In genomic region chr11:96341237-96342130, GRCh38 we compare ENCODE assay signal across 8 cellular contexts. TPM values are rescaled to one million over a fixed set of nuclear protein-coding genes. Genes with fewer than 3 reads are reported as not detected.
DNase-seq lines count a peak whose midpoint lies in the region; ATAC-seq, FAIRE-seq and TF ChIP-seq lines count a peak whose summit lies in the region.

No MANE protein-coding gene starts in this region.

- no peak overlapping the region for H2AFZ ChIP-seq in astrocyte (ENCODE audit: low read depth, low read length)

- peaks cover 40 to 63% (median 52%) of the 10 kb centered on the region in 3 donors for H3K4me1 Mint-ChIP-seq in T-cell
- peaks cover 41% of the 10 kb centered on the region for H3K4me1 Mint-ChIP-seq in astrocyte (ENCODE audit: low read depth, unreplicated experiment)

- peak overlapping the region; percentile 92 for H3K27ac ChIP-seq in astrocyte (ENCODE audit: low read depth, low read length)
- H3K27ac ChIP-seq in skeletal muscle tissue (ENCODE audit: low read depth, low read length) = peak overlapping the region; percentile 74

- H3K4me1 ChIP-seq in astrocyte (ENCODE audit: insufficient read depth, low read length) (peaks cover 44% of the 10 kb centered on the region), skeletal muscle tissue (ENCODE audit: control insufficient read depth in 3 of 3, insufficient read depth in 3 of 3, low read length in 3 of 3) (peaks cover 18 to 33% (median 31%) of the 10 kb centered on the region in 3 donors)

- peak overlapping the region; percentile 99 for H3K9ac ChIP-seq in astrocyte (ENCODE audit: low read length)
- peak overlapping the region; percentile 70 to 89 (median 72) for H3K9ac ChIP-seq in skeletal muscle tissue (ENCODE audit: low read depth in 1 of 3, low read length in 3 of 3)

- ATAC-seq in GM18861 (IDR thresholded peaks at IDR 0.05; ENCODE audit: unreplicated experiment) (peak; percentile 36), HG03135 (IDR thresholded peaks at IDR 0.05; ENCODE audit: unreplicated experiment) (peak; percentile 48), T-cell (replicated peaks in 1 of 4) (peak; percentile 54 to 61 (median 56))

- peak overlapping the region; percentile 93 to 98 for H3K27ac Mint-ChIP-seq in T-cell
- peak overlapping the region; percentile 53 for H3K27ac Mint-ChIP-seq in astrocyte (ENCODE audit: unreplicated experiment)

- H3K9me3 Mint-ChIP-seq in T-cell = no peaks in the 10 kb centered on the region
- no peaks in the 10 kb centered on the region for H3K9me3 Mint-ChIP-seq in astrocyte (ENCODE audit: unreplicated experiment)

- H3K27me3 Mint-ChIP-seq in T-cell (no peaks in the 10 kb centered on the region), astrocyte (ENCODE audit: low read depth, unreplicated experiment) (no peaks in the 10 kb centered on the region)

- H3K27me3 ChIP-seq in astrocyte (ENCODE audit: insufficient read depth, low read length) = no peaks in the 10 kb centered on the region
- H3K27me3 ChIP-seq in skeletal muscle tissue (ENCODE audit: control insufficient read depth in 3 of 3, insufficient read depth in 3 of 3, low read length in 3 of 3) = no peaks in the 10 kb centered on the region

- peak; percentile 35 for TF ChIP-seq CTCF in astrocyte (IDR thresholded peaks at IDR 0.05; ENCODE audit: insufficient read depth, low read depth, low read length)

- H3K4me3 ChIP-seq in astrocyte (ENCODE audit: insufficient read depth, low read depth, low read length) (peak overlapping the region; percentile 97), iPS-11a (ENCODE audit: low read depth, low read length) (peak overlapping the region; percentile 85), skeletal muscle tissue (ENCODE audit: low read length in 3 of 3) (peak overlapping the region; percentile 74 to 98 (median 78))

- H3K4me3 Mint-ChIP-seq in T-cell = peak overlapping the region; percentile 87 to 98 (median 98)
- H3K4me3 Mint-ChIP-seq in astrocyte (ENCODE audit: unreplicated experiment) = peak overlapping the region; percentile 88

- no peaks in the 10 kb centered on the region for H3K9me3 ChIP-seq in astrocyte (ENCODE audit: insufficient read depth, low read depth, low read length)
- H3K9me3 ChIP-seq in skeletal muscle tissue (ENCODE audit: control insufficient read depth in 3 of 3, low read length in 3 of 3) = no peaks in the 10 kb centered on the region

- H3K79me2 ChIP-seq in astrocyte (ENCODE audit: insufficient read depth, low read length) = peaks cover 65% of the 10 kb centered on the region

- FAIRE-seq in astrocyte (lab: Jason Lieb, UNC) = no peak

- peak overlapping the region; percentile 92 for H3K4me2 ChIP-seq in astrocyte (ENCODE audit: low read length)

- peaks cover 12% of the 10 kb centered on the region for H4K20me1 ChIP-seq in astrocyte (ENCODE audit: insufficient read depth, low read length)

- peaks cover 2% of the 10 kb centered on the region for H3K36me3 Mint-ChIP-seq in T-cell
- H3K36me3 Mint-ChIP-seq in astrocyte (ENCODE audit: low read depth, unreplicated experiment) = peaks cover 7% of the 10 kb centered on the region

- H3K36me3 ChIP-seq in astrocyte (ENCODE audit: insufficient read depth, low read length) (no peaks in the 10 kb centered on the region), skeletal muscle tissue (ENCODE audit: control insufficient read depth in 3 of 3, insufficient read depth in 3 of 3, low read length in 3 of 3) (no peaks in the 10 kb centered on the region)

- CTCF ChIA-PET in T-cell (lab: Charles Lee) = interaction anchor here (0.6 to 7.2 kb wide), 47 partner anchors 10 to 576 kb away, joined by 3 to 145 read pairs (median 5); partner anchors contain the start of genes CCDC82 (in 1 of the 2), FAM76B (in 1 of the 2) and JRKL (in 1 of the 2)

- POLR2A ChIA-PET in T-cell (lab: Charles Lee) = interaction anchor here (0.5 to 3.2 kb wide), 6 partner anchors 48 to 419 kb away, joined by 3 to 38 read pairs (median 6); partner anchors contain the start of genes CCDC82 (in 1 of the 2) and JRKL (in 1 of the 2)

- DNase-seq in T-cell (peak; percentile 47 to 74 (median 63)), astrocyte (ENCODE audit: low read depth) (no peak), NCI-H1105 treated with DMSO at 0.1 percent for 48 hours (lab: John Stamatoyannopoulos, UW) (no peak), NCI-H2196 (lab: John Stamatoyannopoulos, UW; ENCODE audit: unreplicated experiment) (no peak)

RNA-seq across cellular contexts. Expression of gene MAML2, which starts 1.5 kb away (rescaled TPM):
- total RNA-seq in T-cell (10 to 100 TPM; 30.4 to 66.7 (median 35.1) TPM), astrocyte (27.1 and 27.4 TPM in 2 replicates), skeletal muscle tissue (5.2 TPM)

RNA-seq across cellular contexts. Expression of gene CCDC82, which starts 48.2 kb away (rescaled TPM):
- 10 to 100 TPM; 28.9 to 37.1 (median 33.5) TPM for total RNA-seq in T-cell
- total RNA-seq in astrocyte = 23.4 and 26.2 TPM in 2 replicates
- 20.4 TPM for total RNA-seq in skeletal muscle tissue

RNA-seq across cellular contexts. Expression of gene JRKL, which starts 48.3 kb away (rescaled TPM):
- 10 to 100 TPM in 3 of 5 donors, 1 to 10 TPM in 2; 4.8 to 15.6 (median 12.3) TPM for total RNA-seq in T-cell
- total RNA-seq in astrocyte = 13.4 and 13.9 TPM in 2 replicates
- total RNA-seq in skeletal muscle tissue = 7.3 TPM

Comparison
In these comparisons a context has a peak if more than half of its experiments do, and no peak if none do; other contexts are left out.
1. DNase-seq: peak in T-cell (34 of 34); none in astrocyte (single experiment), NCI-H1105 treated with DMSO at 0.1 percent for 48 hours (single experiment) and NCI-H2196 (single experiment).
2. Peak in every context shown above with its lines, with median percentiles within 50 percentile points of each other: ATAC-seq and H3K4me3 ChIP-seq.